Comparison of ENCODE assay signal across 8 cellular contexts in genomic region chr5:5422819-5423515, GRCh38. TPM values are rescaled to one million over a fixed set of nuclear protein-coding genes. Genes with fewer than 3 reads are reported as not detected.
DNase-seq lines count a peak whose midpoint lies in the region; ATAC-seq, FAIRE-seq and TF ChIP-seq lines count a peak whose summit lies in the region.

No MANE protein-coding gene starts in this region.

- peak overlapping the region; percentile 96 for H3K4me2 ChIP-seq in astrocyte (ENCODE audit: low read length)

- H2AFZ ChIP-seq in astrocyte (ENCODE audit: low read depth, low read length) = peak overlapping the region; percentile 54

- no peak for TF ChIP-seq RAD21 in liver (IDR thresholded peaks at IDR 0.05)

- H3K79me2 ChIP-seq in astrocyte (ENCODE audit: insufficient read depth, low read length) = peaks cover 55% of the 10 kb centered on the region

- intact Hi-C loops in thyroid gland (cut with DNase I) = no loop called here
- intact Hi-C loops in sciatic nerve (cut with DNase I) = no loop called here

- TF ChIP-seq POLR2A in thyroid gland (IDR thresholded peaks at IDR 0.05) = no peak

- H3K27ac ChIP-seq in HUES48 (ENCODE audit: low read depth, low read length) (peak overlapping the region; percentile 99), astrocyte (ENCODE audit: low read depth, low read length) (peak overlapping the region; percentile 99), liver (ENCODE audit: low read depth in 1 of 2, low read length in 2 of 2) (peak overlapping the region; percentile 94 to 98), thyroid gland (peak overlapping the region; percentile 95 to 99 (median 97))

- H3K27ac Mint-ChIP-seq in astrocyte (ENCODE audit: unreplicated experiment) = peak overlapping the region; percentile 95

- peaks cover 2% of the 10 kb centered on the region for H3K36me3 Mint-ChIP-seq in astrocyte (ENCODE audit: low read depth, unreplicated experiment)

- H3K27me3 ChIP-seq in HUES48 (ENCODE audit: control insufficient read depth, insufficient read depth, low read length) = no peaks in the 10 kb centered on the region
- no peaks in the 10 kb centered on the region for H3K27me3 ChIP-seq in astrocyte (ENCODE audit: insufficient read depth, low read length)
- H3K27me3 ChIP-seq in liver (ENCODE audit: control insufficient read depth in 4 of 4, insufficient read depth in 4 of 4, low read length in 3 of 4) = no peaks in the 10 kb centered on the region
- H3K27me3 ChIP-seq in thyroid gland = no peaks in the 10 kb centered on the region

- H3K4me1 Mint-ChIP-seq in astrocyte (ENCODE audit: low read depth, unreplicated experiment) = peaks cover 36% of the 10 kb centered on the region

- under 1% methylated on average over 58 of the region's 58 CpGs for WGBS in liver
- 0 to 1% methylated on average over 14 to 23 of the region's 58 CpGs for WGBS in thyroid gland, 2 donors

- no peak overlapping the region for H3K4me3 Mint-ChIP-seq in astrocyte (ENCODE audit: unreplicated experiment)

- H3K9ac ChIP-seq in HUES48 (ENCODE audit: low read depth, low read length) (peak overlapping the region; percentile 71), astrocyte (ENCODE audit: low read length) (peak overlapping the region; percentile 90), liver (ENCODE audit: low read depth in 1 of 2, low read length in 2 of 2) (peak overlapping the region; percentile 73 to 78)

- H3K36me3 ChIP-seq in HUES48 (ENCODE audit: control insufficient read depth, insufficient read depth, low read length) (no peaks in the 10 kb centered on the region), astrocyte (ENCODE audit: insufficient read depth, low read length) (no peaks in the 10 kb centered on the region), liver (ENCODE audit: control insufficient read depth in 4 of 4, insufficient read depth in 3 of 4, low read depth in 1 of 4, low read length in 3 of 4) (no peaks in the 10 kb centered on the region), thyroid gland (no peaks in the 10 kb centered on the region)

- peaks cover 50% of the 10 kb centered on the region for H4K20me1 ChIP-seq in astrocyte (ENCODE audit: insufficient read depth, low read length)

- peaks cover 4% of the 10 kb centered on the region for H3K9me3 Mint-ChIP-seq in astrocyte (ENCODE audit: unreplicated experiment)

- H3K4me3 ChIP-seq in HUES48 (ENCODE audit: low read depth, low read length) (peak overlapping the region; percentile 64), astrocyte (ENCODE audit: insufficient read depth, low read depth, low read length) (peak overlapping the region; percentile 84), liver (ENCODE audit: low read depth in 1 of 3, low read length in 3 of 3) (peak overlapping the region; percentile 89 to 97 (median 94)), thyroid gland (replicated peaks in 1 of 3) (peak overlapping the region; percentile 82 to 98 (median 94))

- DNase-seq in Daoy (ENCODE audit: low read depth) = peak; percentile 25
- DNase-seq in astrocyte (ENCODE audit: low read depth) = no peak
- DNase-seq in thyroid gland = peak in 1 of 2 donors; percentile 8
- no peak for DNase-seq in sciatic nerve (ENCODE audit: low spot score)
- no peak for DNase-seq in NCI-H1417 treated with DMSO at 0.1 percent for 48 hours (lab: John Stamatoyannopoulos, UW)

- no peaks in the 10 kb centered on the region for H3K27me3 Mint-ChIP-seq in astrocyte (ENCODE audit: low read depth, unreplicated experiment)

- H3K4me1 ChIP-seq in HUES48 (ENCODE audit: control insufficient read depth, insufficient read depth, low read length) (peaks cover 33% of the 10 kb centered on the region), astrocyte (ENCODE audit: insufficient read depth, low read length) (peaks cover 49% of the 10 kb centered on the region), liver (ENCODE audit: control insufficient read depth in 4 of 4, insufficient read depth in 4 of 4, low read length in 3 of 4) (peaks cover 4 to 40% (median 35%) of the 10 kb centered on the region in 4 donors), thyroid gland (peaks cover 24 to 28% of the 10 kb centered on the region in 2 donors)

- TF ChIP-seq CTCF in astrocyte (IDR thresholded peaks at IDR 0.05; ENCODE audit: insufficient read depth, low read depth, low read length) (no peak), liver (IDR thresholded peaks at IDR 0.05; ENCODE audit: low read depth, low read length, missing input control) (no peak), thyroid gland (IDR thresholded peaks at IDR 0.05) (no peak)

- FAIRE-seq in astrocyte (lab: Jason Lieb, UNC) = no peak

- ATAC-seq in GM21423 (IDR thresholded peaks at IDR 0.05; ENCODE audit: unreplicated experiment) = peak; percentile 14
- no peak for ATAC-seq in sciatic nerve

- H3K9me3 ChIP-seq in HUES48 (ENCODE audit: control insufficient read depth, insufficient read depth, low read length) (no peaks in the 10 kb centered on the region), astrocyte (ENCODE audit: insufficient read depth, low read depth, low read length) (no peaks in the 10 kb centered on the region), liver (ENCODE audit: control insufficient read depth in 4 of 4, low read length in 3 of 4) (no peaks in the 10 kb centered on the region), thyroid gland (no peaks in the 10 kb centered on the region)

TF ChIP-seq in liver, 16 proteins besides CTCF, POLR2A, EP300 and RAD21:
- TF ChIP-seq HNF4G (IDR thresholded peaks at IDR 0.05) (no peak), GABPA (IDR thresholded peaks at IDR 0.05 in 1 of 2, conservative IDR thresholded peaks at IDR 0.05 in 1 of 2) (no peak), FOXA1 (IDR thresholded peaks at IDR 0.05) (no peak)

RNA-seq across cellular contexts. Expression of gene ICE1, which starts 0.5 kb away (rescaled TPM):
- 20.3 and 24.4 TPM in 2 replicates for total RNA-seq in Daoy (2014; rRNA removed; shearing (Covaris generic))
- total RNA-seq in astrocyte (40.3 and 44.8 TPM in 2 replicates), liver (10 to 100 TPM; 12.7 to 18.8 TPM), thyroid gland (10 to 100 TPM; 36.7 to 71.8 (median 41.6) TPM), sciatic nerve (34.6 TPM)
- 1 to 10 TPM; 4.1 to 6.4 TPM for polyA plus RNA-seq in liver
